In genomic region chr3:153830552-153830951, GRCh38 we compare ENCODE assay signal across 24 cellular contexts.
"Had no signal": no experiment of that assay in that cellular context is flagged by ENCODE, and none has a peak within 500 bp of the region (broad histone marks: within the 10 kb centered on the region; RNA-seq: fewer than 3 reads in every experiment).

No MANE protein-coding gene starts in this region.

- DNase-seq: activated CD4-positive, alpha-beta T cell treated with anti-CD3 and anti-CD28 coated beads for 4 hours; activated CD8-positive, alpha-beta memory T cell treated with anti-CD3 and anti-CD28 coated beads, Interleukin-2, amount 50 U/mL, for 4 hours; activated CD8-positive, alpha-beta T cell treated with anti-CD3 and anti-CD28 coated beads for 36 hours; activated gamma-delta T cell treated with Interleukin-2 at 50 U/mL for 16 hours; activated naive CD4-positive, alpha-beta T cell treated with anti-CD3 and anti-CD28 coated beads, Interleukin-2, amount 50 U/mL, for 16 hours; activated T-cell treated with anti-CD3 and anti-CD28 coated beads, Interleukin-2, amount 50 U/mL, for 72 hours; aorta; caudate nucleus; MM.1S; NCI-H1417; NCI-H1930; NCI-H2171; NCI-H2227 treated with DMSO at 0.1 percent for 48 hours; NCI-H446 treated with DMSO at 0.1 percent for 48 hours; NCI-H524 treated with DMSO at 0.1 percent for 48 hours; NCI-H748 treated with DMSO at 0.1 percent for 48 hours; NK-92 treated with Interleukin-12 subunit alpha and Interleukin-12 subunit beta, amount 100 ng/mL, for 24 hours; OCI-M1; Peyer's patch; SHP77; T-helper 1 cell had no signal

- H3K27ac ChIP-seq: breast epithelium, KMS-11, Peyer's patch, RWPE1 had no signal

- ATAC-seq: activated CD8-positive, alpha-beta T cell treated with anti-CD3 and anti-CD28 coated beads for 36 hours had no signal
